In the genomic region with DNA sequence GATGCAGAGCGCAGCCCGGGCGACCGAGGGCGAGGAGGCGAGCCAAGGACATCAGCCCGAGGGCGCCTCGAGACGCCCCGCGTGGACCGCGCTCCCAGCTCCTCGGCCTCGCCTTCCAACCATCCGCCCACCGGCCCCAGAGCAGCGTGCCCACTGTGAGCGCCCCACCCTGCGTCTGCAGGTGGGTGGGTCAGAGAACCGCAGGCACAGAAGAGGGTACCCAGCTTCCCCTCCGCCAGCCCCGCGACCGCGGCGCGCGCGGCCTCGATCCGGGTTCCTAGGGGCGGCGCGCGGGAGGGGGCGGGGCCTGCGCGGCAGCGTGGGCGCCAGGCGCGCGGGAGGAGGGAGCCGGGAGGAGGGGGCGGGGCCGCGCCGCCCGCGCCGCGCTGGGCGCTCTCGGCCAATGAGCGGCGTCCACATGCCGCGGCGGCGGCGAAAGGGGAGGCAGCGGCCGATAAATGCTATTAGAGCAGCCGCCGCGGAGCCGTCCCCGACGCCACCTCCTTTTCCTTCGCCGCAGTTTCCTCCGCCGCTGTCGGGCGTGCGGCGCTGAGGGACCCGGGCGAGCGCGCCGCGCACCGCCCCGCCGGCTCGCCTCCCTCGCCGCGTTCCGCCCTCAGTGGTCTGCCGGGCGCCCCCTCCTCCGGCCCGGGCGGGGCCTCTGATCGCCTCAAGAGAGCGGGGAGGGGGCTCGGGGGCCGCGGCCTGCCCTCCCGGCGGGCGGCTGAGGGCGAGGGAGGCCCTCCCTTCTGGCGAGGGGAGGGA, we compare ENCODE assay signal across 1 cellular context.
TF ChIP-seq lines count a peak whose summit lies in the region.

A gene (plus strand): TSS at position 464 of the 765 bp plus-strand sequence. CDS start 543 bp downstream, outside the sequence.

TF ChIP-seq in HepG2, 621 proteins besides CTCF, POLR2A, EP300 and RAD21 (continued from another document and continues in another):
- TF ChIP-seq, protein P1, sequence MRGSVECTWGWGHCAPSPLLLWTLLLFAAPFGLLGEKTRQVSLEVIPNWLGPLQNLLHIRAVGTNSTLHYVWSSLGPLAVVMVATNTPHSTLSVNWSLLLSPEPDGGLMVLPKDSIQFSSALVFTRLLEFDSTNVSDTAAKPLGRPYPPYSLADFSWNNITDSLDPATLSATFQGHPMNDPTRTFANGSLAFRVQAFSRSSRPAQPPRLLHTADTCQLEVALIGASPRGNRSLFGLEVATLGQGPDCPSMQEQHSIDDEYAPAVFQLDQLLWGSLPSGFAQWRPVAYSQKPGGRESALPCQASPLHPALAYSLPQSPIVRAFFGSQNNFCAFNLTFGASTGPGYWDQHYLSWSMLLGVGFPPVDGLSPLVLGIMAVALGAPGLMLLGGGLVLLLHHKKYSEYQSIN (CRISPR knock-in tag; IDR thresholded peaks at IDR 0.05; ENCODE audit: borderline replicate concordance): no peak
- TF ChIP-seq, protein P2, sequence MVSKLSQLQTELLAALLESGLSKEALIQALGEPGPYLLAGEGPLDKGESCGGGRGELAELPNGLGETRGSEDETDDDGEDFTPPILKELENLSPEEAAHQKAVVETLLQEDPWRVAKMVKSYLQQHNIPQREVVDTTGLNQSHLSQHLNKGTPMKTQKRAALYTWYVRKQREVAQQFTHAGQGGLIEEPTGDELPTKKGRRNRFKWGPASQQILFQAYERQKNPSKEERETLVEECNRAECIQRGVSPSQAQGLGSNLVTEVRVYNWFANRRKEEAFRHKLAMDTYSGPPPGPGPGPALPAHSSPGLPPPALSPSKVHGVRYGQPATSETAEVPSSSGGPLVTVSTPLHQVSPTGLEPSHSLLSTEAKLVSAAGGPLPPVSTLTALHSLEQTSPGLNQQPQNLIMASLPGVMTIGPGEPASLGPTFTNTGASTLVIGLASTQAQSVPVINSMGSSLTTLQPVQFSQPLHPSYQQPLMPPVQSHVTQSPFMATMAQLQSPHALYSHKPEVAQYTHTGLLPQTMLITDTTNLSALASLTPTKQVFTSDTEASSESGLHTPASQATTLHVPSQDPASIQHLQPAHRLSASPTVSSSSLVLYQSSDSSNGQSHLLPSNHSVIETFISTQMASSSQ (IDR thresholded peaks at IDR 0.05; ENCODE audit: low read depth): no peak
- TF ChIP-seq, protein P2 (CRISPR knock-in tag; IDR thresholded peaks at IDR 0.05; ENCODE audit: borderline replicate concordance): no peak; the same call in 1 of the 2 replicates
- TF ChIP-seq PITX1 (CRISPR knock-in tag; IDR thresholded peaks at IDR 0.05): no peak
- no peak for TF ChIP-seq ZNF17 (CRISPR knock-in tag; IDR thresholded peaks at IDR 0.05)
- 0 out of 2 replicates have a peak, but pooled peaks have one; percentile 19 for TF ChIP-seq BORCS8-MEF2B (CRISPR knock-in tag; IDR thresholded peaks at IDR 0.05)
- TF ChIP-seq PCBP1 (IDR thresholded peaks at IDR 0.05; ENCODE audit: borderline replicate concordance, low read depth, low read length): no peak
- TF ChIP-seq, protein P3, sequence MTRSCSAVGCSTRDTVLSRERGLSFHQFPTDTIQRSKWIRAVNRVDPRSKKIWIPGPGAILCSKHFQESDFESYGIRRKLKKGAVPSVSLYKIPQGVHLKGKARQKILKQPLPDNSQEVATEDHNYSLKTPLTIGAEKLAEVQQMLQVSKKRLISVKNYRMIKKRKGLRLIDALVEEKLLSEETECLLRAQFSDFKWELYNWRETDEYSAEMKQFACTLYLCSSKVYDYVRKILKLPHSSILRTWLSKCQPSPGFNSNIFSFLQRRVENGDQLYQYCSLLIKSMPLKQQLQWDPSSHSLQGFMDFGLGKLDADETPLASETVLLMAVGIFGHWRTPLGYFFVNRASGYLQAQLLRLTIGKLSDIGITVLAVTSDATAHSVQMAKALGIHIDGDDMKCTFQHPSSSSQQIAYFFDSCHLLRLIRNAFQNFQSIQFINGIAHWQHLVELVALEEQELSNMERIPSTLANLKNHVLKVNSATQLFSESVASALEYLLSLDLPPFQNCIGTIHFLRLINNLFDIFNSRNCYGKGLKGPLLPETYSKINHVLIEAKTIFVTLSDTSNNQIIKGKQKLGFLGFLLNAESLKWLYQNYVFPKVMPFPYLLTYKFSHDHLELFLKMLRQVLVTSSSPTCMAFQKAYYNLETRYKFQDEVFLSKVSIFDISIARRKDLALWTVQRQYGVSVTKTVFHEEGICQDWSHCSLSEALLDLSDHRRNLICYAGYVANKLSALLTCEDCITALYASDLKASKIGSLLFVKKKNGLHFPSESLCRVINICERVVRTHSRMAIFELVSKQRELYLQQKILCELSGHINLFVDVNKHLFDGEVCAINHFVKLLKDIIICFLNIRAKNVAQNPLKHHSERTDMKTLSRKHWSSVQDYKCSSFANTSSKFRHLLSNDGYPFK (CRISPR knock-in tag; IDR thresholded peaks at IDR 0.05; ENCODE audit: borderline replicate concordance): no peak
- 0 out of 2 replicates have a peak, but pooled peaks have one; percentile 64 for TF ChIP-seq ZNF335 (CRISPR knock-in tag; IDR thresholded peaks at IDR 0.05)
- no peak for TF ChIP-seq ZFYVE20 (CRISPR knock-in tag; IDR thresholded peaks at IDR 0.05; ENCODE audit: borderline replicate concordance, low read depth)
- TF ChIP-seq ZNF83 (CRISPR knock-in tag; IDR thresholded peaks at IDR 0.05; ENCODE audit: borderline replicate concordance): no peak
- no peak for TF ChIP-seq MTF1 (CRISPR knock-in tag; IDR thresholded peaks at IDR 0.05)
- TF ChIP-seq, protein P4, sequence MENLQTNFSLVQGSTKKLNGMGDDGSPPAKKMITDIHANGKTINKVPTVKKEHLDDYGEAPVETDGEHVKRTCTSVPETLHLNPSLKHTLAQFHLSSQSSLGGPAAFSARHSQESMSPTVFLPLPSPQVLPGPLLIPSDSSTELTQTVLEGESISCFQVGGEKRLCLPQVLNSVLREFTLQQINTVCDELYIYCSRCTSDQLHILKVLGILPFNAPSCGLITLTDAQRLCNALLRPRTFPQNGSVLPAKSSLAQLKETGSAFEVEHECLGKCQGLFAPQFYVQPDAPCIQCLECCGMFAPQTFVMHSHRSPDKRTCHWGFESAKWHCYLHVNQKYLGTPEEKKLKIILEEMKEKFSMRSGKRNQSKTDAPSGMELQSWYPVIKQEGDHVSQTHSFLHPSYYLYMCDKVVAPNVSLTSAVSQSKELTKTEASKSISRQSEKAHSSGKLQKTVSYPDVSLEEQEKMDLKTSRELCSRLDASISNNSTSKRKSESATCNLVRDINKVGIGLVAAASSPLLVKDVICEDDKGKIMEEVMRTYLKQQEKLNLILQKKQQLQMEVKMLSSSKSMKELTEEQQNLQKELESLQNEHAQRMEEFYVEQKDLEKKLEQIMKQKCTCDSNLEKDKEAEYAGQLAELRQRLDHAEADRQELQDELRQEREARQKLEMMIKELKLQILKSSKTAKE (CRISPR knock-in tag; IDR thresholded peaks at IDR 0.05; ENCODE audit: borderline replicate concordance): no peak
- no peak for TF ChIP-seq ZNF879 (CRISPR knock-in tag; IDR thresholded peaks at IDR 0.05)
- 0 out of 2 replicates have a peak, but pooled peaks have one; percentile 25 for TF ChIP-seq ZNF441 (CRISPR knock-in tag; IDR thresholded peaks at IDR 0.05; ENCODE audit: borderline replicate concordance)
- TF ChIP-seq, protein P5, sequence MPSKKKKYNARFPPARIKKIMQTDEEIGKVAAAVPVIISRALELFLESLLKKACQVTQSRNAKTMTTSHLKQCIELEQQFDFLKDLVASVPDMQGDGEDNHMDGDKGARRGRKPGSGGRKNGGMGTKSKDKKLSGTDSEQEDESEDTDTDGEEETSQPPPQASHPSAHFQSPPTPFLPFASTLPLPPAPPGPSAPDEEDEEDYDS (CRISPR knock-in tag; IDR thresholded peaks at IDR 0.05): peak; percentile 83
- no peak for TF ChIP-seq XRCC5 (optimal IDR thresholded peaks at IDR 0.05; ENCODE audit: low read length)
- TF ChIP-seq HNRNPLL (IDR thresholded peaks at IDR 0.05; ENCODE audit: low read depth, low read length, poor library complexity, severe bottlenecking): peak; percentile 86
- TF ChIP-seq, protein P6, sequence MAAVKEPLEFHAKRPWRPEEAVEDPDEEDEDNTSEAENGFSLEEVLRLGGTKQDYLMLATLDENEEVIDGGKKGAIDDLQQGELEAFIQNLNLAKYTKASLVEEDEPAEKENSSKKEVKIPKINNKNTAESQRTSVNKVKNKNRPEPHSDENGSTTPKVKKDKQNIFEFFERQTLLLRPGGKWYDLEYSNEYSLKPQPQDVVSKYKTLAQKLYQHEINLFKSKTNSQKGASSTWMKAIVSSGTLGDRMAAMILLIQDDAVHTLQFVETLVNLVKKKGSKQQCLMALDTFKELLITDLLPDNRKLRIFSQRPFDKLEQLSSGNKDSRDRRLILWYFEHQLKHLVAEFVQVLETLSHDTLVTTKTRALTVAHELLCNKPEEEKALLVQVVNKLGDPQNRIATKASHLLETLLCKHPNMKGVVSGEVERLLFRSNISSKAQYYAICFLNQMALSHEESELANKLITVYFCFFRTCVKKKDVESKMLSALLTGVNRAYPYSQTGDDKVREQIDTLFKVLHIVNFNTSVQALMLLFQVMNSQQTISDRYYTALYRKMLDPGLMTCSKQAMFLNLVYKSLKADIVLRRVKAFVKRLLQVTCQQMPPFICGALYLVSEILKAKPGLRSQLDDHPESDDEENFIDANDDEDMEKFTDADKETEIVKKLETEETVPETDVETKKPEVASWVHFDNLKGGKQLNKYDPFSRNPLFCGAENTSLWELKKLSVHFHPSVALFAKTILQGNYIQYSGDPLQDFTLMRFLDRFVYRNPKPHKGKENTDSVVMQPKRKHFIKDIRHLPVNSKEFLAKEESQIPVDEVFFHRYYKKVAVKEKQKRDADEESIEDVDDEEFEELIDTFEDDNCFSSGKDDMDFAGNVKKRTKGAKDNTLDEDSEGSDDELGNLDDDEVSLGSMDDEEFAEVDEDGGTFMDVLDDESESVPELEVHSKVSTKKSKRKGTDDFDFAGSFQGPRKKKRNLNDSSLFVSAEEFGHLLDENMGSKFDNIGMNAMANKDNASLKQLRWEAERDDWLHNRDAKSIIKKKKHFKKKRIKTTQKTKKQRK (IDR thresholded peaks at IDR 0.05; ENCODE audit: low read length): no peak
- no peak for TF ChIP-seq RBM39 (IDR thresholded peaks at IDR 0.05; ENCODE audit: low read depth, low read length, poor library complexity, severe bottlenecking)
- TF ChIP-seq SPEN (CRISPR knock-in tag; IDR thresholded peaks at IDR 0.05; ENCODE audit: low read depth): peak; percentile 6; the same call in 1 of the 2 replicates
- peak; percentile 45; the same call in 1 of the 2 replicates for TF ChIP-seq GZF1 (CRISPR knock-in tag; IDR thresholded peaks at IDR 0.05)
- TF ChIP-seq MEIS1 (CRISPR knock-in tag; IDR thresholded peaks at IDR 0.05; ENCODE audit: borderline replicate concordance): no peak
- peak; percentile 36; the same call in 1 of the 2 replicates for TF ChIP-seq KLF12 (CRISPR knock-in tag; IDR thresholded peaks at IDR 0.05; ENCODE audit: borderline replicate concordance)
- TF ChIP-seq EEA1 (CRISPR knock-in tag; IDR thresholded peaks at IDR 0.05; ENCODE audit: borderline replicate concordance): no peak
- 0 out of 2 replicates have a peak, but pooled peaks have one; percentile 58 for TF ChIP-seq ZNF749 (CRISPR knock-in tag; IDR thresholded peaks at IDR 0.05; ENCODE audit: borderline replicate concordance)
- peak; percentile 56; the same call in 1 of the 2 replicates for TF ChIP-seq SP2 (CRISPR knock-in tag; IDR thresholded peaks at IDR 0.05)
- TF ChIP-seq ZNF790 (CRISPR knock-in tag; IDR thresholded peaks at IDR 0.05; ENCODE audit: borderline replicate concordance): peak; percentile 31; the same call in 1 of the 2 replicates
- peak; percentile 66 for TF ChIP-seq CCDC6 (CRISPR knock-in tag; IDR thresholded peaks at IDR 0.05)
- TF ChIP-seq SMAD1 (CRISPR knock-in tag; IDR thresholded peaks at IDR 0.05; ENCODE audit: borderline replicate concordance, low read depth): peak; percentile 9; the same call in 1 of the 2 replicates
- TF ChIP-seq, protein P7, sequence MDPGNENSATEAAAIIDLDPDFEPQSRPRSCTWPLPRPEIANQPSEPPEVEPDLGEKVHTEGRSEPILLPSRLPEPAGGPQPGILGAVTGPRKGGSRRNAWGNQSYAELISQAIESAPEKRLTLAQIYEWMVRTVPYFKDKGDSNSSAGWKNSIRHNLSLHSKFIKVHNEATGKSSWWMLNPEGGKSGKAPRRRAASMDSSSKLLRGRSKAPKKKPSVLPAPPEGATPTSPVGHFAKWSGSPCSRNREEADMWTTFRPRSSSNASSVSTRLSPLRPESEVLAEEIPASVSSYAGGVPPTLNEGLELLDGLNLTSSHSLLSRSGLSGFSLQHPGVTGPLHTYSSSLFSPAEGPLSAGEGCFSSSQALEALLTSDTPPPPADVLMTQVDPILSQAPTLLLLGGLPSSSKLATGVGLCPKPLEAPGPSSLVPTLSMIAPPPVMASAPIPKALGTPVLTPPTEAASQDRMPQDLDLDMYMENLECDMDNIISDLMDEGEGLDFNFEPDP (CRISPR knock-in tag; conservative IDR thresholded peaks at IDR 0.05): no peak
- peak; percentile 67 for TF ChIP-seq ZFX (CRISPR knock-in tag; IDR thresholded peaks at IDR 0.05; ENCODE audit: low read depth)
- peak; percentile 19; the same call in 1 of the 2 replicates for TF ChIP-seq SRY (CRISPR knock-in tag; IDR thresholded peaks at IDR 0.05)
- TF ChIP-seq IRF2 (CRISPR knock-in tag; IDR thresholded peaks at IDR 0.05): peak; percentile 59; the same call in 1 of the 2 replicates
